ENCODE assay signal across 12 cellular contexts in the genomic region with DNA sequence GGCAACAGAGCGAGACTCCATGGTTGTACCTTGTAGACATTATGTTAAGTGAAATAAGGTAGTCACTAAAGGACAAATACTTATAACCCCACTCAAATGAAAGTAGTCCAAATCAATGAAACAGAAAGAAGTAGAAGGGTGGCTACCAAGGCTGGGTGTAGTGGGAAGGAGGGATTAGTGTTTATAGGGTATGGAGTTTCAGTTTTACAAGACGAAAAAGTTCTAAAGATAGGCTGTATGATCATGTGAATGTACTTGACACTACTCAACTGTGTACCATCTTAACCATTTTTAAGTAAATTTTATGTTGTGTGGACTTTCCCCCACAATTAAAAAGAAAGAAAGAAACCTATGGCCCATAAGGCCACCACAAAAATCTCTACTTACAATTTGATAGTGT.
DNase-seq lines count a peak whose midpoint lies in the region; ATAC-seq lines count a peak whose summit lies in the region.
"Had no signal": no experiment of that assay in that cellular context is flagged by ENCODE, and none has a peak within 500 bp of the region (broad histone marks: within the 10 kb centered on the region; RNA-seq: fewer than 3 reads in every experiment).

No MANE protein-coding gene starts in this region.

- ATAC-seq in GM18517 (IDR thresholded peaks at IDR 0.05; ENCODE audit: unreplicated experiment) = peak; percentile 92
- ATAC-seq in GM21367 (IDR thresholded peaks at IDR 0.05; ENCODE audit: unreplicated experiment) = peak; percentile 72
- ATAC-seq in HG02938 (IDR thresholded peaks at IDR 0.05; ENCODE audit: unreplicated experiment) = peak; percentile 99
- peak; percentile 97 for ATAC-seq in HG03520 (IDR thresholded peaks at IDR 0.05; ENCODE audit: unreplicated experiment)
- ATAC-seq: naive thymus-derived CD4-positive, alpha-beta T cell; upper lobe of right lung had no signal

- no peak for DNase-seq in OCI-M2 (lab: John Stamatoyannopoulos, UW; ENCODE audit: unreplicated experiment)
- DNase-seq in NCI-H748 treated with DMSO at 0.1 percent for 48 hours (lab: John Stamatoyannopoulos, UW) = no peak
- DNase-seq in C1 segment of cervical spinal cord (lab: John Stamatoyannopoulos, UW) = no peak
- no peak for DNase-seq in COR-L47 (lab: John Stamatoyannopoulos, UW)
- DNase-seq: amygdala; naive thymus-derived CD4-positive, alpha-beta T cell; small intestine; upper lobe of right lung had no signal
